1 cellular context compared by ENCODE assay signal in genomic region chr6:17320266-17320665, GRCh38. TPM values are rescaled to one million over a fixed set of nuclear protein-coding genes. Genes with fewer than 3 reads are reported as not detected.
"Had no signal": no experiment of that assay in that cellular context is flagged by ENCODE, and none has a peak within 500 bp of the region (broad histone marks: within the 10 kb centered on the region; RNA-seq: fewer than 3 reads in every experiment).

No MANE protein-coding gene starts in this region.

RNA-seq across cellular contexts. Expression of gene RBM24, which starts 39.1 kb away (rescaled TPM):
- total RNA-seq: MCF 10A had no signal
